ENCODE assay signal across 2 cellular contexts in the genomic region with DNA sequence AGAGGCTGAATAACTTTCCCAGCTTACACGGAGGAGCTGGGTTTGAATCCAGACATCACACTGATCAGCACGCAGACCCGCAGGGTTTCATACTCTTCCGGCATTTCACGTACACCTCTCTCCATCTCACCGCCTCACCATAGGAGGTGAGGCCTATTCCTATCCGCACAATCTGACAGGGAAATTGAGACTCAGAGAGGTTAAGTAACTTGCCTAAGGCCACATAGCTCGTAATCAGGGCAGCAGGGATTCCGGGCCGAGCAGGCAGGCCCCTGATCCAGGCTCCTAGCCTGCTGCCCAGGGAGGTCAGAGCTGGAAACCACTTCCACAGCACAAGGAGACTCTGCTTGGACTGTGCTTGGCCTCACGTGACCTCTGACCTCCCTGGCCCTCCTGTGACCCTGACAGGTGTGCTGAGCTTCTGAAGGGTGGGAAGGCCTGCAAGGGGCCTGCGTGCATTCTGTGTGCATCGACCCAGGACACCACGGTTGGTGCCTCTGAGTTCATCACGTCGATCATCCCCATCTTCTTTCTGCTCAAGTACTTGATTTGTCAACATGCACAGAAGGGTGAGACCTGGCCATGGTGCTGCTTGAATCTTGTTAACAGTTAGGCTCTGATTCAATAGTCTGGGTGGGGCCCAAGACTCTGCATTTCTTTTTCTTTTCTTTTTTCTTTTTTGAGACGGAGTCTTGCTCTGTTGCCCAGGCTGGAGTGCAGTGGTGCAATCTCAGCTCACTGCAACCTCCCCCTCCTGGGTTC.
TF ChIP-seq lines count a peak whose summit lies in the region.

No MANE protein-coding gene starts in this region.

TF ChIP-seq in HEK293, 187 proteins besides CTCF, POLR2A, EP300 and RAD21:
- TF ChIP-seq ZNF132 (tag by site-specific recombination; IDR thresholded peaks at IDR 0.05; ENCODE audit: borderline replicate concordance), result no peak
- TF ChIP-seq REST (tag by site-specific recombination; IDR thresholded peaks at IDR 0.05), result peak; percentile 85

TF ChIP-seq in GM12878, 131 proteins besides CTCF, POLR2A, EP300 and RAD21:
- TF ChIP-seq MYB (IDR thresholded peaks at IDR 0.05; ENCODE audit: borderline replicate concordance, low read depth, low read length) (no peak), USF1 (IDR thresholded peaks at IDR 0.05; ENCODE audit: borderline replicate concordance, extremely low read length, insufficient read depth, low read depth, low read length) (peak; percentile 33), RCOR1 (conservative IDR thresholded peaks at IDR 0.05; ENCODE audit: low read depth, low read length) (no peak), TCF3 (IDR thresholded peaks at IDR 0.05; ENCODE audit: borderline replicate concordance, insufficient read depth, low read depth, low read length) (no peak), NR2F1 (conservative IDR thresholded peaks at IDR 0.05) (0 out of 2 replicates have a peak, but pooled peaks have one; percentile 19)
- TF ChIP-seq, protein P1, sequence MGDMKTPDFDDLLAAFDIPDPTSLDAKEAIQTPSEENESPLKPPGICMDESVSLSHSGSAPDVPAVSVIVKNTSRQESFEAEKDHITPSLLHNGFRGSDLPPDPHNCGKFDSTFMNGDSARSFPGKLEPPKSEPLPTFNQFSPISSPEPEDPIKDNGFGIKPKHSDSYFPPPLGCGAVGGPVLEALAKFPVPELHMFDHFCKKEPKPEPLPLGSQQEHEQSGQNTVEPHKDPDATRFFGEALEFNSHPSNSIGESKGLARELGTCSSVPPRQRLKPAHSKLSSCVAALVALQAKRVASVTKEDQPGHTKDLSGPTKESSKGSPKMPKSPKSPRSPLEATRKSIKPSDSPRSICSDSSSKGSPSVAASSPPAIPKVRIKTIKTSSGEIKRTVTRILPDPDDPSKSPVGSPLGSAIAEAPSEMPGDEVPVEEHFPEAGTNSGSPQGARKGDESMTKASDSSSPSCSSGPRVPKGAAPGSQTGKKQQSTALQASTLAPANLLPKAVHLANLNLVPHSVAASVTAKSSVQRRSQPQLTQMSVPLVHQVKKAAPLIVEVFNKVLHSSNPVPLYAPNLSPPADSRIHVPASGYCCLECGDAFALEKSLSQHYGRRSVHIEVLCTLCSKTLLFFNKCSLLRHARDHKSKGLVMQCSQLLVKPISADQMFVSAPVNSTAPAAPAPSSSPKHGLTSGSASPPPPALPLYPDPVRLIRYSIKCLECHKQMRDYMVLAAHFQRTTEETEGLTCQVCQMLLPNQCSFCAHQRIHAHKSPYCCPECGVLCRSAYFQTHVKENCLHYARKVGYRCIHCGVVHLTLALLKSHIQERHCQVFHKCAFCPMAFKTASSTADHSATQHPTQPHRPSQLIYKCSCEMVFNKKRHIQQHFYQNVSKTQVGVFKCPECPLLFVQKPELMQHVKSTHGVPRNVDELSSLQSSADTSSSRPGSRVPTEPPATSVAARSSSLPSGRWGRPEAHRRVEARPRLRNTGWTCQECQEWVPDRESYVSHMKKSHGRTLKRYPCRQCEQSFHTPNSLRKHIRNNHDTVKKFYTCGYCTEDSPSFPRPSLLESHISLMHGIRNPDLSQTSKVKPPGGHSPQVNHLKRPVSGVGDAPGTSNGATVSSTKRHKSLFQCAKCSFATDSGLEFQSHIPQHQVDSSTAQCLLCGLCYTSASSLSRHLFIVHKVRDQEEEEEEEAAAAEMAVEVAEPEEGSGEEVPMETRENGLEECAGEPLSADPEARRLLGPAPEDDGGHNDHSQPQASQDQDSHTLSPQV (IDR thresholded peaks at IDR 0.05), result no peak
